ENCODE assay signal across 23 cellular contexts in the genomic region with DNA sequence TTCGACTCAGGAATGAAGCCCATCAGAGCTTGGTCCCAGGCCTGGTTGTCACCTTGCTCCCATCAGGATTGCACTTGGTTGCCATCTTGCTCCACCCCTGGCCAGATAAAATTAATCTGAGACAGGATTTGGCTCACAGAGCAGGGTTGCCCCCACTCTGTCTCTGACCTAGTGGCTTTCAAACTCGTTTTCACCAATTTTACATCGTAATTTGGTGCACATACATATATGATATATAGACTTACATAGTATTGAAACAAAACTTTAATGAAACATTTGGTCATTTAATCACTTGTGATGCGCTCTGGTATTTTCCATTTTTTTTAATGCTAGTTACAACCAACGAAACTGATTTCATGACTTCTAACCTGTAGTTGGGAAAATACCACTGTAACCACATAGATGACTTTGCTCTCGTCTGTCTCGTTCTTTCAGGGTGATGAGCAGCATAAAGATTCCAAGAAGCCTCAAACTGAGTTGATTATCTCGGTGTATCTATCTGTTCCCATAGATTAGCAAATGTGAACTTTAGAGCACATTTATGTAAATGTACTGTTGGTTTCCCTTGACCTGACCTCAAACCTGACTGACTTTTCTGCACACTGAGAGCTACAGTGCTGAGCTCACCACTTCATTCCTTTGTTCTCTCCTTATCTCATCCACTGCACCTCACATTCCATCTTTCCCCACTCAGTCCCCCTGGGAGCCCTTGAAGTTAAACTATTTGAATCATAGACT. TPM values are rescaled to one million over a fixed set of nuclear protein-coding genes. Genes with fewer than 3 reads are reported as not detected.
A peak's percentile ranks its signal among the peaks of the same experiment; 100 is the strongest.
DNase-seq lines count a peak whose midpoint lies in the region; ATAC-seq, FAIRE-seq and TF ChIP-seq lines count a peak whose summit lies in the region.
"Had no signal": no experiment of that assay in that cellular context is flagged by ENCODE, and none has a peak within 500 bp of the region (broad histone marks: within the 10 kb centered on the region; RNA-seq: fewer than 3 reads in every experiment).

No MANE protein-coding gene starts in this region.

- no peak for FAIRE-seq in GM19239 (lab: Jason Lieb, UNC)
- FAIRE-seq: D721Med, GM12892, RCC 7860 had no signal

- DNase-seq in activated CD4-positive, CD25-positive, alpha-beta regulatory T cell (lab: John Stamatoyannopoulos, UW) = no peak
- DNase-seq in CD14-positive monocyte (ENCODE audit: low spot score) (no peak), glomerular visceral epithelial cell (ENCODE audit: extremely low spot score) (peak; percentile 32), GM19239 (ENCODE audit: insufficient read length, low spot score) (no peak)
- DNase-seq in activated CD4-positive, alpha-beta memory T cell treated with anti-CD3 and anti-CD28 coated beads for 36 hours = no peak
- DNase-seq: BE2C; cerebellar nuclear complex; effector CD4-positive, alpha-beta T cell; esophagus squamous epithelium; GDM1; NCI-H1092; NCI-H2081 treated with DMSO at 0.1 percent for 48 hours; NCI-H510A; nephron progenitor cell; SK-N-SH had no signal

- H3K9me3 Mint-ChIP-seq in CD14-positive monocyte = peaks cover 0 to 8% (median 3%) of the 10 kb centered on the region in 7 donors
- H3K9me3 Mint-ChIP-seq in activated CD4-positive, alpha-beta memory T cell treated with anti-CD3 and anti-CD28 coated beads for 36 hours = peaks cover 13% of the 10 kb centered on the region

- TF ChIP-seq CTCF in CD14-positive monocyte (IDR thresholded peaks at IDR 0.05) = no peak

- H3K4me1 Mint-ChIP-seq in CD14-positive monocyte = peaks cover 85% of the 10 kb centered on the region
- peaks cover 38% of the 10 kb centered on the region for H3K4me1 Mint-ChIP-seq in activated CD4-positive, alpha-beta memory T cell treated with anti-CD3 and anti-CD28 coated beads for 36 hours (ENCODE audit: low read depth)
- H3K4me1 Mint-ChIP-seq: mesothelial cell of epicardium had no signal

- no peaks in the 10 kb centered on the region for H3K27me3 Mint-ChIP-seq in CD14-positive monocyte (ENCODE audit: low read depth in 3 of 3)
- peaks cover 14% of the 10 kb centered on the region for H3K27me3 Mint-ChIP-seq in activated CD4-positive, alpha-beta memory T cell treated with anti-CD3 and anti-CD28 coated beads for 36 hours
- H3K27me3 Mint-ChIP-seq: progenitor cell of endocrine pancreas had no signal

- H3K4me3 Mint-ChIP-seq in CD14-positive monocyte = no peak overlapping the region
- H3K4me3 Mint-ChIP-seq in activated CD4-positive, alpha-beta memory T cell treated with anti-CD3 and anti-CD28 coated beads for 36 hours = no peak overlapping the region
- H3K4me3 Mint-ChIP-seq: mesothelial cell of epicardium, nephron progenitor cell had no signal

- ATAC-seq in activated CD4-positive, CD25-positive, alpha-beta regulatory T cell treated with anti-CD3 and anti-CD28 coated beads, Interleukin-2, amount 50 U/mL, for 24 hours = peak; percentile 96
- ATAC-seq in GM21825 (IDR thresholded peaks at IDR 0.05; ENCODE audit: unreplicated experiment) = no peak
- ATAC-seq in GM18858 (IDR thresholded peaks at IDR 0.05; ENCODE audit: unreplicated experiment) = no peak

- POLR2A ChIA-PET in activated CD4-positive, alpha-beta memory T cell treated with anti-CD3 and anti-CD28 coated beads for 36 hours (lab: Charles Lee) = interaction anchor here (0.5 to 0.7 kb wide), 2 partner anchors 16 to 68 kb away, joined by 3 to 4 read pairs; no protein-coding TSS in a partner anchor

- intact Hi-C loops in CD14-positive monocyte (cut with micrococcal nuclease) = no loop called here
- intact Hi-C loops in activated CD4-positive, alpha-beta memory T cell treated with anti-CD3 and anti-CD28 coated beads for 36 hours (cut with micrococcal nuclease) = loop anchor here (1.0 kb wide), 1 partner anchor 19 kb away; no protein-coding TSS in a partner anchor

- peaks cover 0 to 5% of the 10 kb centered on the region in 2 donors for H3K36me3 Mint-ChIP-seq in CD14-positive monocyte
- peaks cover 7% of the 10 kb centered on the region for H3K36me3 Mint-ChIP-seq in activated CD4-positive, alpha-beta memory T cell treated with anti-CD3 and anti-CD28 coated beads for 36 hours

- peak overlapping the region; percentile 83 to 97 (median 95) for H3K27ac Mint-ChIP-seq in CD14-positive monocyte
- H3K27ac Mint-ChIP-seq in activated CD4-positive, alpha-beta memory T cell treated with anti-CD3 and anti-CD28 coated beads for 36 hours = peak overlapping the region; percentile 75
- H3K27ac Mint-ChIP-seq: mesothelial cell of epicardium, nephron progenitor cell, progenitor cell of endocrine pancreas had no signal

- CTCF ChIA-PET in activated CD4-positive, alpha-beta memory T cell treated with anti-CD3 and anti-CD28 coated beads for 36 hours (lab: Charles Lee) = interaction anchor here (0.8 to 1.3 kb wide), 3 partner anchors 13 to 98 kb away, joined by 3 to 5 read pairs (median 4); no protein-coding TSS in a partner anchor

RNA-seq across cellular contexts. Expression of gene PLB1, which starts 30.5 kb away (rescaled TPM):
- 10 to 100 TPM; 20.2 to 23.9 TPM for polyA plus RNA-seq in CD14-positive monocyte
- under 1 TPM; 0.64 to 0.85 TPM for total RNA-seq in activated CD4-positive, alpha-beta memory T cell treated with anti-CD3 and anti-CD28 coated beads for 36 hours

Comparison
In these comparisons a context has a peak if more than half of its experiments do, and no peak if none do; other contexts are left out.
1. ATAC-seq: peak in activated CD4-positive, CD25-positive, alpha-beta regulatory T cell treated with anti-CD3 and anti-CD28 coated beads, Interleukin-2, amount 50 U/mL, for 24 hours (2 of 2); none in GM21825 (single experiment) and GM18858 (single experiment).